ENCODE assay signal across 1 cellular context in genomic region chr2:172373761-172374160, GRCh38.
TF ChIP-seq lines count a peak whose summit lies in the region.

No MANE protein-coding gene starts in this region.

TF ChIP-seq in GM23338, 12 proteins besides CTCF, POLR2A, EP300 and RAD21 (continued from another document):
- no peak for TF ChIP-seq ZNF462 (CRISPR knock-in tag; IDR thresholded peaks at IDR 0.05)
- no peak for TF ChIP-seq NANOG (IDR thresholded peaks at IDR 0.05; ENCODE audit: borderline replicate concordance)
- no peak for TF ChIP-seq POLR2AphosphoS5 (IDR thresholded peaks at IDR 0.05; ENCODE audit: low read depth)
- TF ChIP-seq STAT1 (IDR thresholded peaks at IDR 0.05; ENCODE audit: unreplicated experiment), result no peak
TF ChIP-seq in GM23338: peak in this region for 0.
